17 cellular contexts compared by ENCODE assay signal in the genomic region with DNA sequence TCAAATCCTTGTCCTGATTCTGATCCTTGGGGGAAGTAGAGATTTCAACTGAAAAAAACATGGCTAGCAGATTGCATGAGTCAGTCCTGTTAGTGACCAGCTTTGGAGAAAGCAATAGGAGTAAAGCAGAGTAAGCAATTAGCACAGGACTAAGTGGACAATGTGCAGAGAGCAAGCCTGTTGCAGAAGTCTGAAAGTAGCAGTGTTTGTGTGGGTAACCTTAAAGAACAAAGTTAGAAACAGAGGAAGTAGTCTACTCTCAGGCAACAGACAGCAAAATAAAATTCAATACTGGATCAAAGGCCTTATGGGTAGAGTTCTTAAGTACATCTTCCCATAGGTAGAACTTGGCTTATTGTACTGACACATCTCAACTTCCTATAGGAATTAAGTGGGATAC.
DNase-seq lines count a peak whose midpoint lies in the region; ATAC-seq, FAIRE-seq and TF ChIP-seq lines count a peak whose summit lies in the region.
"Had no signal": no experiment of that assay in that cellular context is flagged by ENCODE, and none has a peak within 500 bp of the region (broad histone marks: within the 10 kb centered on the region; RNA-seq: fewer than 3 reads in every experiment).

No MANE protein-coding gene starts in this region.

- DNase-seq in GM23338 (ENCODE audit: low spot score) (no peak), PC-3 (no peak), H1 (ENCODE audit: low read depth in 1 of 2, low spot score in 2 of 2) (no peak), retina (peak; percentile 5), DMS53 treated with DMSO at 0.1 percent for 48 hours (lab: John Stamatoyannopoulos, UW; ENCODE audit: unreplicated experiment) (no peak), glutamatergic neuron (no peak), NCI-H2029 (lab: John Stamatoyannopoulos, UW) (no peak)
- DNase-seq: AML-193; Caco-2; CD8-positive, alpha-beta memory T cell; GF-D8; HCEC 1CT; HFFc6 had no signal

- no peak overlapping the region for H2BK20ac ChIP-seq in H1 (ENCODE audit: low read length)

- no peak for TF ChIP-seq RAD21 in H1 (IDR thresholded peaks at IDR 0.05 in 1 of 2, conservative IDR thresholded peaks at IDR 0.05 in 1 of 2; ENCODE audit: low read depth in 2 of 2, low read length in 2 of 2)

- H2BK120ac ChIP-seq in H1 (replicated peaks; ENCODE audit: low read depth, low read length), result no peak overlapping the region

- FAIRE-seq in H1 (lab: Jason Lieb, UNC), result peak; percentile 24
- FAIRE-seq: GM19239 had no signal

- no peak overlapping the region for H3K4me3 Mint-ChIP-seq in GM23338
- H3K4me3 Mint-ChIP-seq in glutamatergic neuron (ENCODE audit: unreplicated experiment), result no peak overlapping the region
- H3K4me3 Mint-ChIP-seq: CD8-positive, alpha-beta memory T cell; HFFc6 had no signal

- no peak overlapping the region for H4K8ac ChIP-seq in H1 (ENCODE audit: extremely low read depth, insufficient read depth, low read length)

- H2BK5ac ChIP-seq in H1 (ENCODE audit: low read depth, low read length), result no peak overlapping the region

- H3K27me3 ChIP-seq in GM23338 (ENCODE audit: insufficient read depth), result no peaks in the 10 kb centered on the region
- no peaks in the 10 kb centered on the region for H3K27me3 ChIP-seq in PC-3 (ENCODE audit: low read length)
- H3K27me3 ChIP-seq in H1 (replicated peaks in 1 of 4; ENCODE audit: control insufficient read depth in 3 of 4, extremely low read depth in 1 of 4, insufficient read depth in 3 of 4, low read length in 3 of 4), result no peaks in the 10 kb centered on the region
- H3K27me3 ChIP-seq: BLaER1 had no signal

- H3K36me3 ChIP-seq in GM23338 (ENCODE audit: insufficient read depth), result no peaks in the 10 kb centered on the region
- no peaks in the 10 kb centered on the region for H3K36me3 ChIP-seq in PC-3 (ENCODE audit: low read depth, low read length)
- no peaks in the 10 kb centered on the region for H3K36me3 ChIP-seq in H1 (ENCODE audit: control insufficient read depth in 2 of 4, insufficient read depth in 4 of 4, low read length in 3 of 4)
- H3K36me3 ChIP-seq: BLaER1 had no signal

- TF ChIP-seq CTCF in GM23338 (conservative IDR thresholded peaks at IDR 0.05; ENCODE audit: low read depth in 2 of 2) (no peak), PC-3 (conservative IDR thresholded peaks at IDR 0.05; ENCODE audit: low read depth, low read length) (no peak), H1 (IDR thresholded peaks at IDR 0.05; ENCODE audit: control extremely low read depth in 1 of 3, insufficient read depth in 1 of 3, low read depth in 1 of 3, low read length in 3 of 3) (no peak), glutamatergic neuron (IDR thresholded peaks at IDR 0.05; ENCODE audit: partially characterized antibody, unreplicated experiment) (no peak)

- H3K27ac Mint-ChIP-seq in GM23338 (peak overlapping the region; percentile 14; the same call in 1 of the 2 replicates), glutamatergic neuron (ENCODE audit: unreplicated experiment) (no peak overlapping the region)
- H3K27ac Mint-ChIP-seq: CD8-positive, alpha-beta memory T cell; HFFc6 had no signal

- H3K4me2 ChIP-seq in GM23338, result no peak overlapping the region
- no peak overlapping the region for H3K4me2 ChIP-seq in PC-3 (ENCODE audit: low read length)
- no peak overlapping the region for H3K4me2 ChIP-seq in H1 (ENCODE audit: insufficient read depth in 1 of 2, low read depth in 2 of 2, low read length in 2 of 2)
- H3K4me2 ChIP-seq: BLaER1 had no signal

- no peaks in the 10 kb centered on the region for H3K36me3 Mint-ChIP-seq in GM23338 (ENCODE audit: low read depth)
- no peaks in the 10 kb centered on the region for H3K36me3 Mint-ChIP-seq in glutamatergic neuron (ENCODE audit: unreplicated experiment)
- H3K36me3 Mint-ChIP-seq: CD8-positive, alpha-beta memory T cell had no signal

- H3K4me3 ChIP-seq in GM23338 (no peak overlapping the region), PC-3 (ENCODE audit: low read length) (no peak overlapping the region), H1 (ENCODE audit: extremely low read depth in 1 of 4, insufficient read depth in 2 of 4, low read depth in 3 of 4, low read length in 4 of 4) (no peak overlapping the region)
- H3K4me3 ChIP-seq: BLaER1 had no signal

- H3K79me1 ChIP-seq in H1 (ENCODE audit: low read depth, low read length), result no peaks in the 10 kb centered on the region

- POLR2A ChIA-PET in PC-3 (lab: Charles Lee; ENCODE audit: unreplicated experiment) (no interaction called here), H1 (lab: Charles Lee; ENCODE audit: partially characterized antibody) (no interaction called here)

- no peak overlapping the region for H2BK12ac ChIP-seq in H1 (ENCODE audit: low read depth, low read length)

- H4K20me1 ChIP-seq in GM23338 (replicated peaks; ENCODE audit: insufficient read depth) (no peaks in the 10 kb centered on the region), PC-3 (ENCODE audit: low read length) (no peaks in the 10 kb centered on the region), H1 (replicated peaks in 1 of 2; ENCODE audit: control insufficient read depth in 1 of 2, insufficient read depth in 2 of 2, low read length in 2 of 2) (no peaks in the 10 kb centered on the region)
- H4K20me1 ChIP-seq: BLaER1 had no signal

- H2AFZ ChIP-seq in GM23338, result no peak overlapping the region
- no peak overlapping the region for H2AFZ ChIP-seq in PC-3 (ENCODE audit: low read length)
- no peak overlapping the region for H2AFZ ChIP-seq in H1 (ENCODE audit: low read length)

- H4K91ac ChIP-seq in H1 (replicated peaks; ENCODE audit: insufficient read length, low read length), result no peak overlapping the region

- H3K23ac ChIP-seq in H1 (ENCODE audit: insufficient read length), result no peak overlapping the region

- no peak overlapping the region for H3K9ac ChIP-seq in PC-3 (ENCODE audit: low read length)
- no peak overlapping the region for H3K9ac ChIP-seq in H1 (replicated peaks in 1 of 4; ENCODE audit: extremely low read depth in 1 of 4, low read depth in 3 of 4, low read length in 3 of 4)
- H3K9ac ChIP-seq: BLaER1 had no signal

- H3K9me2 ChIP-seq in GM23338 (ENCODE audit: insufficient read depth) (no peaks in the 10 kb centered on the region), PC-3 (replicated peaks; ENCODE audit: low read length) (no peaks in the 10 kb centered on the region)

- no peak overlapping the region for H3K14ac ChIP-seq in H1 (ENCODE audit: insufficient read length)

- H3K4me1 ChIP-seq in GM23338 (ENCODE audit: insufficient read depth) (peaks cover 3% of the 10 kb centered on the region; the same call in 1 of the 2 replicates), PC-3 (ENCODE audit: insufficient read depth, low read length) (no peaks in the 10 kb centered on the region), H1 (replicated peaks in 1 of 4; ENCODE audit: control insufficient read depth in 3 of 4, insufficient read depth in 4 of 4, low read length in 3 of 4) (no peaks in the 10 kb centered on the region)
- H3K4me1 ChIP-seq: Caco-2 had no signal

- no peak overlapping the region for H3K4ac ChIP-seq in H1 (replicated peaks; ENCODE audit: insufficient read length, low read depth, low read length)

- no peaks in the 10 kb centered on the region for H3K9me3 ChIP-seq in PC-3 (ENCODE audit: low read length)
- H3K9me3 ChIP-seq in H1 (ENCODE audit: insufficient read depth in 2 of 2, low read depth in 1 of 2, low read length in 1 of 2), result no peaks in the 10 kb centered on the region
- H3K9me3 ChIP-seq: BLaER1, Caco-2 had no signal

- no peak overlapping the region for H4K5ac ChIP-seq in H1 (ENCODE audit: insufficient read length, low read depth, low read length)

- ATAC-seq in GM23338, result no peak
- peak; percentile 40 for ATAC-seq in PC-3

- TF ChIP-seq POLR2A in H1 (IDR thresholded peaks at IDR 0.05; ENCODE audit: control extremely low read depth in 1 of 2, low read depth in 2 of 2, low read length in 2 of 2), result no peak

- H3K9me3 Mint-ChIP-seq in GM23338 (no peaks in the 10 kb centered on the region), glutamatergic neuron (ENCODE audit: unreplicated experiment) (no peaks in the 10 kb centered on the region)

- H3K79me2 ChIP-seq in GM23338 (replicated peaks; ENCODE audit: insufficient read depth), result no peaks in the 10 kb centered on the region
- H3K79me2 ChIP-seq in PC-3 (ENCODE audit: low read length), result no peaks in the 10 kb centered on the region
- no peaks in the 10 kb centered on the region for H3K79me2 ChIP-seq in H1 (ENCODE audit: control insufficient read depth in 1 of 2, insufficient read depth in 2 of 2, low read length in 2 of 2)

- no peak overlapping the region for H3K27ac ChIP-seq in GM23338 (ENCODE audit: low read depth)
- H3K27ac ChIP-seq in PC-3 (ENCODE audit: low read length), result no peak overlapping the region
- H3K27ac ChIP-seq in H1 (ENCODE audit: low read depth, low read length), result no peak overlapping the region
- H3K27ac ChIP-seq: 22Rv1, BLaER1, HL-60 had no signal

- no peaks in the 10 kb centered on the region for H3K23me2 ChIP-seq in H1 (ENCODE audit: low read depth, low read length)

- TF ChIP-seq EP300 in H1 (IDR thresholded peaks at IDR 0.05; ENCODE audit: borderline replicate concordance in 1 of 2, low read depth in 2 of 2, low read length in 2 of 2), result no peak

- CTCF ChIA-PET in PC-3 (lab: Charles Lee), result no interaction called here
- CTCF ChIA-PET in H1 (lab: Charles Lee; ENCODE audit: partially characterized antibody), result interaction anchor here (0.5 kb wide), 1 partner anchor 17 kb away, joined by 4 read pairs; no protein-coding TSS in a partner anchor

- no peak overlapping the region for H3K18ac ChIP-seq in H1 (ENCODE audit: extremely low read depth, low read length)

- no TSS peak for BruUV-seq in PC-3 (replicated peaks; lab: Mats Ljungman, UMichigan)

- H3K4me1 Mint-ChIP-seq in GM23338, result no peaks in the 10 kb centered on the region
- H3K4me1 Mint-ChIP-seq in glutamatergic neuron (ENCODE audit: low read depth, unreplicated experiment), result peaks cover 9% of the 10 kb centered on the region
- H3K4me1 Mint-ChIP-seq: CD8-positive, alpha-beta memory T cell had no signal

- H3F3A ChIP-seq in GM23338 (replicated peaks; ENCODE audit: low read depth) (no peaks in the 10 kb centered on the region), PC-3 (ENCODE audit: low read length, unreplicated experiment) (no peaks in the 10 kb centered on the region)

- H2AK5ac ChIP-seq in H1 (ENCODE audit: low read depth, low read length), result no peak overlapping the region

- no peak overlapping the region for H2BK15ac ChIP-seq in H1 (ENCODE audit: low read length)

- H3K56ac ChIP-seq in H1 (replicated peaks; ENCODE audit: insufficient read length, low read depth, low read length), result no peak overlapping the region

- H3K27me3 Mint-ChIP-seq in GM23338 (ENCODE audit: insufficient read depth, low read depth, poor library complexity) (peaks cover 3% of the 10 kb centered on the region), glutamatergic neuron (ENCODE audit: unreplicated experiment) (no peaks in the 10 kb centered on the region)
- H3K27me3 Mint-ChIP-seq: CD8-positive, alpha-beta memory T cell had no signal

- intact Hi-C loops in PC-3 (cut with micrococcal nuclease), result loop anchor here (5.0 kb wide), 1 partner anchor 53 kb away; no protein-coding TSS in a partner anchor

TF ChIP-seq in GM23338, 12 proteins besides CTCF, POLR2A, EP300 and RAD21 (continues in another document):
- no peak for TF ChIP-seq NANOG (IDR thresholded peaks at IDR 0.05; ENCODE audit: borderline replicate concordance)
- TF ChIP-seq EZH2phosphoT487 (IDR thresholded peaks at IDR 0.05; ENCODE audit: unreplicated experiment), result no peak

TF ChIP-seq in H1, 55 proteins besides CTCF, POLR2A, EP300 and RAD21 (continues in another document):
- TF ChIP-seq JUN (IDR thresholded peaks at IDR 0.05; ENCODE audit: low read depth, low read length) (no peak), SAP30 (IDR thresholded peaks at IDR 0.05; ENCODE audit: insufficient read depth, insufficient replicate concordance, low read length) (no peak)
